Comparison of ENCODE assay signal across 8 cellular contexts in the genomic region with DNA sequence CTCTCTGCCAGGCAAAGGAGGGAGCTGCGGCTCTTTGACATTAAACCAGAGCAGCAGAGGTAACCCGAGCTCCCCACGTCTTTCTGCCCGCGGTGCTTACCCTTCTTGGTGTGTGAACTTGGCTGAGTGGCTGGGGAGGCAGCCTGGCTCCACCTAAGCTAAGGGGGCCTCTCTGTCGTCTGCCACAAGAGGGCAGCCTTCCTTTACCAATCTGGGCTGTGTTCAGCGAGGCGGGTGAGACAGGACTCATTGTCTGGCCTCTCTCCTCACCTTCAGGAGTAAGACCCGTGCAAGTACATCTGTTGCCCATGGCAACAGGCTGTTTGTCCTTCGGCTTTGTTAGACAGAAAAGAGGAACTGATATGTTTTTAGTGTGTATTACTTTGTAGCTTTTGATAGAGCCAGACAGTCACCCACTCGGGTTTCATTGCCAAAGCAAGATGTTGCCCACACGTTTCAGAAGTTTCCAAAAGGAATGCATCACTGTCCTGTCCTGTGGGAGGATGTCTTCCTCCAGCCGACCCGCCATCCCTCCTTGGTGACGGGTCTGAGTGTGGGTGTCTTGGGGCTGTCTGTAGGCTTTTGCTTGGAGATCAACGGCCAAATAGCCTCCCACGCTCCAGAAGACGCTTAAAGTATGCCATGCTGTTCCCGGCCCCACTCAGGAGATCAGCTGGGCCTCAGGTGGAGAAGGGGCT. TPM values are rescaled to one million over a fixed set of nuclear protein-coding genes. Genes with fewer than 3 reads are reported as not detected.
DNase-seq lines count a peak whose midpoint lies in the region; ATAC-seq and TF ChIP-seq lines count a peak whose summit lies in the region.

No MANE protein-coding gene starts in this region.

- H3K27me3 ChIP-seq in DOHH2 (ENCODE audit: control insufficient read depth, low read length), result no peaks in the 10 kb centered on the region
- H3K27me3 ChIP-seq in thyroid gland, result no peaks in the 10 kb centered on the region

- TF ChIP-seq CTCF in DOHH2 (IDR thresholded peaks at IDR 0.05; ENCODE audit: low read depth, low read length, poor library complexity, severe bottlenecking) (peak; percentile 90), fibroblast of villous mesenchyme (IDR thresholded peaks at IDR 0.05; ENCODE audit: insufficient read depth, low read depth, low read length) (peak; percentile 87), omental fat pad (IDR thresholded peaks at IDR 0.05) (peak in 1 of 3 donors; percentile 65), thyroid gland (IDR thresholded peaks at IDR 0.05) (peak; percentile 23 to 75 (median 68))

- peak overlapping the region; percentile 11; the same call in 1 of the 2 replicates for H3K4me3 ChIP-seq in DOHH2 (ENCODE audit: low read length)
- no peak overlapping the region for H3K4me3 ChIP-seq in fibroblast of villous mesenchyme (ENCODE audit: low read depth, low read length)
- H3K4me3 ChIP-seq in thyroid gland (replicated peaks in 1 of 3), result no peak overlapping the region

- no peak for TF ChIP-seq POLR2A in thyroid gland (IDR thresholded peaks at IDR 0.05)

- 43 to 56% methylated on average over 18 to 19 of the region's 19 CpGs for WGBS in thyroid gland, 2 donors

- peak overlapping the region; percentile 50 for H3K4me2 ChIP-seq in DOHH2 (ENCODE audit: low read length)

- no peaks in the 10 kb centered on the region for H4K20me1 ChIP-seq in DOHH2 (ENCODE audit: control insufficient read depth, insufficient read depth, low read depth, low read length)

- DNase-seq in HuH-7.5 (ENCODE audit: low spot score) (peak; percentile 88), RPMI7951 (ENCODE audit: low read depth) (peak; percentile 80), fibroblast of villous mesenchyme (ENCODE audit: low read depth) (peak; percentile 80), omental fat pad (ENCODE audit: low spot score) (peak; percentile 75), thyroid gland (peak; percentile 77 to 78)
- DNase-seq in activated T-helper 1 cell treated with anti-CD3 and anti-CD28 coated beads, Interleukin-2, amount 50 U/mL, for 16 hours (ENCODE audit: low read depth in 1 of 2, low spot score in 1 of 2), result peak; percentile 65 to 71

- H3K4me1 ChIP-seq in DOHH2 (ENCODE audit: control insufficient read depth, low read length) (peaks cover 21% of the 10 kb centered on the region), thyroid gland (peaks cover 5% of the 10 kb centered on the region in 2 donors)

- no peaks in the 10 kb centered on the region for H3F3A ChIP-seq in DOHH2 (ENCODE audit: control insufficient read depth, insufficient read depth)

- peaks cover 20% of the 10 kb centered on the region for H3K79me2 ChIP-seq in DOHH2 (ENCODE audit: control insufficient read depth, low read length)

- H3K36me3 ChIP-seq in DOHH2 (ENCODE audit: control insufficient read depth, low read length) (peaks cover 61% of the 10 kb centered on the region), thyroid gland (peaks cover 41 to 45% of the 10 kb centered on the region in 2 donors)

- peak; percentile 68 for ATAC-seq in GM21528 (IDR thresholded peaks at IDR 0.05; ENCODE audit: low FRiP score, unreplicated experiment)
- ATAC-seq in omental fat pad (ENCODE audit: low FRiP score), result peak; percentile 84

- H3K9me3 ChIP-seq in DOHH2 (ENCODE audit: control insufficient read depth, insufficient read depth, low read length) (no peaks in the 10 kb centered on the region), thyroid gland (no peaks in the 10 kb centered on the region)

- no peak overlapping the region for H3K27ac ChIP-seq in DOHH2 (ENCODE audit: low read depth, low read length)
- H3K27ac ChIP-seq in thyroid gland, result no peak overlapping the region

- intact Hi-C loops in thyroid gland (cut with DNase I), result loop anchor here (5.0 kb wide), 1 partner anchor 102 kb away; no protein-coding TSS in a partner anchor

- H3K9me2 ChIP-seq in DOHH2 (replicated peaks; ENCODE audit: control insufficient read depth, low read length), result no peaks in the 10 kb centered on the region

RNA-seq across cellular contexts. Expression of a gene that starts 4.6 kb away (rescaled TPM):
- 134 and 145 TPM in 2 replicates for total RNA-seq in RPMI7951 (2014; rRNA removed; shearing (Covaris generic))
- total RNA-seq in fibroblast of villous mesenchyme, result 81.6 and 84.4 TPM in 2 replicates
- total RNA-seq in omental fat pad, result 10 to 100 TPM; 52.9 to 62.4 (median 55.0) TPM
- total RNA-seq in thyroid gland, result 10 to 100 TPM; 53.4 to 91.4 (median 87.8) TPM

RNA-seq across cellular contexts. Expression of a gene that starts 54.5 kb away (rescaled TPM):
- total RNA-seq in RPMI7951 (2014; rRNA removed; shearing (Covaris generic)), result 12.9 and 14.3 TPM in 2 replicates
- total RNA-seq in fibroblast of villous mesenchyme (9.9 and 22.5 TPM in 2 replicates), omental fat pad (10 to 100 TPM; 10.7 to 55.5 (median 21.5) TPM), thyroid gland (10 to 100 TPM; 12.1 to 20.3 (median 16.5) TPM)
